Comparison of ENCODE assay signal across 1 cellular context in the genomic region with DNA sequence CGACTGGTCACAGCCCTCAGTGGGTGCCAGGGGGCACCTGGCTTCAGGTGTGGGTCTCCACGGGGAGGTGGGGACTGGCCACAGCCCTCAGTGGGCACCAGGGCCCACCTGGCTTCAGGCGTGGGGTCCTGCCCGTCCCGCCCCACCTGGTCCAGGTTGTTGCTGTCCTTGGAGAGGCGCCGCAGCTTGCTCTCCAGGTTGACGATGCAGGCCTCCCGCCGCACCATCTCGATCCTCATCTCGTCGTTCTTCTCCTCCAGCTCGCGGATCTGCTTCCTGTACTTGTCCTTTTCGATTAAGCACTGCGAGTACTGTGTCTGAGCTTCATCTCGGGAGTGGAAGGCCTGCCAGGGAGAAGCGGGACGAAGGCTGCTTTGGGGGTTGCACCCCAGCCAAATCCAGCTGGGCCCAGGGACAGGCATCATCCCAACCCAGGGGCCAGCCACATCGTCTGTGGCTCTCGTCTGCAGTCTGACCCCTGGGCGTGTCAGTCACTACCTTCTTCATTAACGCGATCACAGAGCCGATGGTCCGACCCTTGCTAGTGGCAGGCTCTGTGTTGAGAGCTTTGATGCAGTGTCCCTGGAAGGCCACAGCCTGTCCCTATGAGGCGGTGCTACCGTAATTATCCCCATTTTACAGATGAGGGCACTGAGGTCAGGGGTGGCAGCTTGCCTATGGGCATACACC.
TF ChIP-seq lines count a peak whose summit lies in the region.

No MANE protein-coding gene starts in this region.

TF ChIP-seq in WTC11, 78 proteins besides CTCF, POLR2A, EP300 and RAD21:
- TF ChIP-seq ZSCAN18 (CRISPR knock-in tag; IDR thresholded peaks at IDR 0.05) = no peak
- TF ChIP-seq, protein P1, sequence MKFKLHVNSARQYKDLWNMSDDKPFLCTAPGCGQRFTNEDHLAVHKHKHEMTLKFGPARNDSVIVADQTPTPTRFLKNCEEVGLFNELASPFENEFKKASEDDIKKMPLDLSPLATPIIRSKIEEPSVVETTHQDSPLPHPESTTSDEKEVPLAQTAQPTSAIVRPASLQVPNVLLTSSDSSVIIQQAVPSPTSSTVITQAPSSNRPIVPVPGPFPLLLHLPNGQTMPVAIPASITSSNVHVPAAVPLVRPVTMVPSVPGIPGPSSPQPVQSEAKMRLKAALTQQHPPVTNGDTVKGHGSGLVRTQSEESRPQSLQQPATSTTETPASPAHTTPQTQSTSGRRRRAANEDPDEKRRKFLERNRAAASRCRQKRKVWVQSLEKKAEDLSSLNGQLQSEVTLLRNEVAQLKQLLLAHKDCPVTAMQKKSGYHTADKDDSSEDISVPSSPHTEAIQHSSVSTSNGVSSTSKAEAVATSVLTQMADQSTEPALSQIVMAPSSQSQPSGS (CRISPR knock-in tag; IDR thresholded peaks at IDR 0.05; ENCODE audit: borderline replicate concordance, low read depth) = no peak
- TF ChIP-seq, protein P2, sequence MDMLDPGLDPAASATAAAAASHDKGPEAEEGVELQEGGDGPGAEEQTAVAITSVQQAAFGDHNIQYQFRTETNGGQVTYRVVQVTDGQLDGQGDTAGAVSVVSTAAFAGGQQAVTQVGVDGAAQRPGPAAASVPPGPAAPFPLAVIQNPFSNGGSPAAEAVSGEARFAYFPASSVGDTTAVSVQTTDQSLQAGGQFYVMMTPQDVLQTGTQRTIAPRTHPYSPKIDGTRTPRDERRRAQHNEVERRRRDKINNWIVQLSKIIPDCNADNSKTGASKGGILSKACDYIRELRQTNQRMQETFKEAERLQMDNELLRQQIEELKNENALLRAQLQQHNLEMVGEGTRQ (CRISPR knock-in tag; IDR thresholded peaks at IDR 0.05) = no peak
- TF ChIP-seq SP1 (CRISPR knock-in tag; conservative IDR thresholded peaks at IDR 0.05) = no peak
- no peak for TF ChIP-seq ZNF317 (CRISPR knock-in tag; IDR thresholded peaks at IDR 0.05; ENCODE audit: borderline replicate concordance, low read depth)
- TF ChIP-seq ARID4B (CRISPR knock-in tag; IDR thresholded peaks at IDR 0.05; ENCODE audit: borderline replicate concordance) = no peak
- TF ChIP-seq ZNF423 (CRISPR knock-in tag; IDR thresholded peaks at IDR 0.05) = no peak
- TF ChIP-seq CREM (CRISPR knock-in tag; IDR thresholded peaks at IDR 0.05) = no peak
- no peak for TF ChIP-seq TEAD4 (CRISPR knock-in tag; IDR thresholded peaks at IDR 0.05)
- TF ChIP-seq ZBTB21 (CRISPR knock-in tag; IDR thresholded peaks at IDR 0.05; ENCODE audit: borderline replicate concordance) = no peak
- TF ChIP-seq JUN (CRISPR knock-in tag; IDR thresholded peaks at IDR 0.05) = no peak
- TF ChIP-seq JAZF1 (CRISPR knock-in tag; IDR thresholded peaks at IDR 0.05) = no peak
- TF ChIP-seq, protein P3, sequence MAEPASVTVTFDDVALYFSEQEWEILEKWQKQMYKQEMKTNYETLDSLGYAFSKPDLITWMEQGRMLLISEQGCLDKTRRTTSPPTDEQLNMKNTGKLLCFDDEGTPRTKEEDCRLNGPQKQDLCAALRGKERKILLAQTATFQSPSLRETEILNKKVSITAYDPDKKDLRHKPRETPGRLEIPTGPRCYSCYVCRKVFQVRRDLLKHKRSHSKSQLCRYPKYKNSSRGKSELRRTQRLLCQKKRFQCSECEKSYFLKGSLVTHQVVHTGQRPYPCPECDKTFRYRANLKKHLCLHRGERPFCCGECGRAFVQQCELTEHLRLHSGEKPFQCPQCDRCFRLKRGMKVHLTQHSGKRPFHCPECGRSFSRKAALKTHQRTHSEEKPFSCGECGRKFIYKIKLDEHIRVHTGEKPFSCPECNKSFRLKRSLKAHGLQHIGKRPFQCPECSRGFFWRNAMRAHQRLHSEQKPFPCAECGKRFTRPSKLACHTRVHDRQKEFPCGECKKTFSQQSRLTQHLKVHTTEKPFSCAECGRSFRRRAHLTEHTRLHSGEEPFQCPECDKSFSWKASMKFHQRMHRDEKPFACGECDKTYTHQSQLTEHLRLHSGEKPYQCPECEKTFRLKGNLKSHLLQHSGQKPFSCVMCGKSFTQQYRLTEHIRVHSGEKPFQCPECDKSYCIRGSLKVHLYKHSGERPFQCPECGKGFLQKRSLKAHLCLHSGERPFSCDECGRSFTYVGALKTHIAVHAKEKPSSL (CRISPR knock-in tag; conservative IDR thresholded peaks at IDR 0.05) = no peak
- TF ChIP-seq RELA (CRISPR knock-in tag; IDR thresholded peaks at IDR 0.05; ENCODE audit: borderline replicate concordance) = no peak
- no peak for TF ChIP-seq NFATC4 (CRISPR knock-in tag; IDR thresholded peaks at IDR 0.05)
- no peak for TF ChIP-seq E2F5 (CRISPR knock-in tag; IDR thresholded peaks at IDR 0.05)
